ENCODE assay signal across 26 cellular contexts in genomic region chr20:41221614-41222218, GRCh38.
DNase-seq lines count a peak whose midpoint lies in the region; ATAC-seq and TF ChIP-seq lines count a peak whose summit lies in the region.
"Had no signal": no experiment of that assay in that cellular context is flagged by ENCODE, and none has a peak within 500 bp of the region (broad histone marks: within the 10 kb centered on the region; RNA-seq: fewer than 3 reads in every experiment).

No MANE protein-coding gene starts in this region.

- WGBS in gastroesophageal sphincter (ENCODE audit: low coverage in 1 of 2), 2 donors = 85 to 100% methylated on average over 2 to 5 of the region's 5 CpGs
- WGBS in aorta, 2 donors = 63 to 70% methylated on average over 5 of the region's 5 CpGs

- TF ChIP-seq CTCF in gastroesophageal sphincter (IDR thresholded peaks at IDR 0.05) (no peak), osteocyte (IDR thresholded peaks at IDR 0.05) (no peak), Calu3 (IDR thresholded peaks at IDR 0.05; ENCODE audit: unreplicated experiment) (no peak)

- H3K9me3 ChIP-seq in gastroesophageal sphincter (no peaks in the 10 kb centered on the region), aorta (ENCODE audit: control insufficient read depth, low read length) (no peaks in the 10 kb centered on the region)
- H3K9me3 ChIP-seq: gastrocnemius medialis, mucosa of descending colon, spleen had no signal

- BruUV-seq in Calu3 (replicated peaks; lab: Mats Ljungman, UMichigan) = no TSS peak

- H3K4me3 Mint-ChIP-seq in osteocyte (ENCODE audit: unreplicated experiment) (no peak overlapping the region), Calu3 (ENCODE audit: low read depth, unreplicated experiment) (no peak overlapping the region)
- H3K4me3 Mint-ChIP-seq: activated CD4-positive, alpha-beta T cell treated with anti-CD3 and anti-CD28 coated beads for 36 hours; activated T-cell treated with anti-CD3 and anti-CD28 coated beads, Interleukin-2, amount 50 U/mL, for 24 hours; central memory CD8-positive, alpha-beta T cell; neural crest cell; T-cell had no signal

- TF ChIP-seq EP300 in gastroesophageal sphincter (IDR thresholded peaks at IDR 0.05) = no peak

- H3K27ac Mint-ChIP-seq in osteocyte (ENCODE audit: unreplicated experiment) (peak overlapping the region; percentile 56), Calu3 (ENCODE audit: unreplicated experiment) (no peak overlapping the region)
- H3K27ac Mint-ChIP-seq: activated CD4-positive, alpha-beta T cell treated with anti-CD3 and anti-CD28 coated beads for 36 hours; activated T-cell treated with anti-CD3 and anti-CD28 coated beads, Interleukin-2, amount 50 U/mL, for 24 hours; T-cell had no signal

- H3K4me1 Mint-ChIP-seq in osteocyte (ENCODE audit: unreplicated experiment) = peaks cover 32% of the 10 kb centered on the region
- no peaks in the 10 kb centered on the region for H3K4me1 Mint-ChIP-seq in Calu3 (ENCODE audit: low read depth, unreplicated experiment)
- H3K4me1 Mint-ChIP-seq: activated CD4-positive, alpha-beta T cell treated with anti-CD3 and anti-CD28 coated beads for 36 hours; central memory CD8-positive, alpha-beta T cell; T-cell had no signal

- TF ChIP-seq POLR2A in gastroesophageal sphincter (IDR thresholded peaks at IDR 0.05) = no peak

- intact Hi-C loops in left ventricle myocardium superior (cut with micrococcal nuclease) = no loop called here
- intact Hi-C loops in left cardiac atrium (cut with DNase I) = no loop called here
- intact Hi-C loops in aorta (cut with DNase I) = no loop called here
- intact Hi-C loops in Calu3 (cut with micrococcal nuclease; ENCODE audit: unreplicated experiment) = no loop called here

- DNase-seq in left ventricle myocardium superior (no peak), left cardiac atrium (no peak), osteocyte (ENCODE audit: extremely low spot score, unreplicated experiment) (no peak), aorta (no peak), Calu3 (no peak), NCI-H146 (lab: John Stamatoyannopoulos, UW) (no peak)
- DNase-seq: ACHN; activated CD4-positive, alpha-beta T cell treated with anti-CD3 and anti-CD28 coated beads for 36 hours; activated CD8-positive, alpha-beta memory T cell treated with anti-CD3 and anti-CD28 coated beads for 24 hours; activated T-cell treated with anti-CD3 and anti-CD28 coated beads, Interleukin-2, amount 50 U/mL, for 24 hours; EL; gastrocnemius medialis; left colon; mucosa of descending colon; NCI-H1105 treated with DMSO at 0.1 percent for 48 hours; NCI-H2081 treated with DMSO at 0.1 percent for 48 hours; PC-3; SIG-M5; spleen; stimulated activated CD4-positive, alpha-beta T cell treated with anti-CD3 and anti-CD28 coated beads, Interleukin-4, amount 100 ng/mL, for 24 hours; stimulated activated naive CD8-positive, alpha-beta T cell treated with anti-CD3 and anti-CD28 coated beads, Interleukin-15, Interleukin-2, amounts not matched to agents 100 U/mL and 50 U/mL, for 24 hours; T-cell had no signal

- peaks cover 6% of the 10 kb centered on the region for H3K36me3 Mint-ChIP-seq in osteocyte (ENCODE audit: unreplicated experiment)
- H3K36me3 Mint-ChIP-seq in Calu3 (ENCODE audit: insufficient read depth, unreplicated experiment) = no peaks in the 10 kb centered on the region

- H3K36me3 ChIP-seq in gastroesophageal sphincter (no peaks in the 10 kb centered on the region), aorta (ENCODE audit: control insufficient read depth in 1 of 2, insufficient read depth in 2 of 2, low read length in 1 of 2) (no peaks in the 10 kb centered on the region)
- H3K36me3 ChIP-seq: gastrocnemius medialis, spleen had no signal

- H3K9me3 Mint-ChIP-seq in osteocyte (ENCODE audit: unreplicated experiment) = no peaks in the 10 kb centered on the region
- H3K9me3 Mint-ChIP-seq in Calu3 (ENCODE audit: low read depth, unreplicated experiment) = no peaks in the 10 kb centered on the region
- H3K9me3 Mint-ChIP-seq: activated T-cell treated with anti-CD3 and anti-CD28 coated beads, Interleukin-2, amount 50 U/mL, for 24 hours; central memory CD8-positive, alpha-beta T cell; T-cell had no signal

- ATAC-seq in left ventricle myocardium superior = peak; percentile 38
- ATAC-seq in left cardiac atrium = no peak
- ATAC-seq in gastroesophageal sphincter = no peak
- no peak for ATAC-seq in aorta (ENCODE audit: low FRiP score)
- no peak for ATAC-seq in HG03039 (IDR thresholded peaks at IDR 0.05; ENCODE audit: unreplicated experiment)
- ATAC-seq: activated CD4-positive, alpha-beta T cell treated with anti-CD3 and anti-CD28 coated beads for 36 hours; left colon; mucosa of descending colon; PC-3; stimulated activated naive CD8-positive, alpha-beta T cell treated with anti-CD3 and anti-CD28 coated beads, Interleukin-15, Interleukin-2, amounts not matched to agents 100 U/mL and 50 U/mL, for 24 hours; T-cell had no signal

- H3K4me3 ChIP-seq in gastroesophageal sphincter = no peak overlapping the region
- no peak overlapping the region for H3K4me3 ChIP-seq in aorta (ENCODE audit: low read length in 2 of 2)
- H3K4me3 ChIP-seq: gastrocnemius medialis, mucosa of descending colon, spleen had no signal

- peak overlapping the region; percentile 76 to 97 (median 83) for H3K27ac ChIP-seq in gastroesophageal sphincter
- peak overlapping the region; percentile 19 to 79 for H3K27ac ChIP-seq in aorta (ENCODE audit: low read depth in 1 of 2, low read length in 2 of 2)
- H3K27ac ChIP-seq: gastrocnemius medialis, spleen had no signal

- CTCF ChIA-PET in Calu3 (lab: Charles Lee) = no interaction called here

- H3K27me3 ChIP-seq in gastroesophageal sphincter = no peaks in the 10 kb centered on the region
- H3K27me3 ChIP-seq in aorta (ENCODE audit: control insufficient read depth in 1 of 2, insufficient read depth in 2 of 2, low read length in 1 of 2) = no peaks in the 10 kb centered on the region
- H3K27me3 ChIP-seq: gastrocnemius medialis, spleen had no signal

- peaks cover 21 to 83% (median 30%) of the 10 kb centered on the region in 3 donors for H3K4me1 ChIP-seq in gastroesophageal sphincter
- H3K4me1 ChIP-seq in aorta (ENCODE audit: control insufficient read depth in 1 of 2, insufficient read depth in 2 of 2, low read length in 2 of 2) = peaks cover 2 to 7% of the 10 kb centered on the region in 2 donors

- no peaks in the 10 kb centered on the region for H3K27me3 Mint-ChIP-seq in osteocyte (ENCODE audit: unreplicated experiment)
- H3K27me3 Mint-ChIP-seq in Calu3 (ENCODE audit: unreplicated experiment) = no peaks in the 10 kb centered on the region
- H3K27me3 Mint-ChIP-seq: activated CD4-positive, alpha-beta T cell treated with anti-CD3 and anti-CD28 coated beads for 36 hours; activated T-cell treated with anti-CD3 and anti-CD28 coated beads, Interleukin-2, amount 50 U/mL, for 24 hours; central memory CD8-positive, alpha-beta T cell; T-cell had no signal
